In the genomic region with DNA sequence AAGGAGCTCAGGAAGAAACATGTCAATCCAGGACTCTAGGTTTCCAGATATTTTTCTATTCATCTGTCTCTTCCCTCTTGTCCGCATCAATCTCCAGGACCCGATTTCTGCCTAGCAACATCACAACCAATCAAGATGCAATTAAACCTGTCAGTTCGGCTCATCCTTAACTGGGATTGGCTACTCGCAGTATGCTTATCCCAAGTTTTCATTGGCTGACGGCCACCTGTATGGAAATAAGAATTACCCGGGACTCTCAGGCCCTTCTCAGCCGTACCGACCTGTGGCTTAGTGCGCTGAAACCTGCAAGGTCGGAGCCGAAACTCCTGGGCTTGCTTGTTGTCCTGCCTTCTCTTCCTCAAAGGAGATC, we compare ENCODE assay signal across 1 cellular context.
TF ChIP-seq lines count a peak whose summit lies in the region.

No MANE protein-coding gene starts in this region.

TF ChIP-seq in K562, 482 proteins besides CTCF, POLR2A, EP300 and RAD21 (continued from another document):
- TF ChIP-seq, protein P1, sequence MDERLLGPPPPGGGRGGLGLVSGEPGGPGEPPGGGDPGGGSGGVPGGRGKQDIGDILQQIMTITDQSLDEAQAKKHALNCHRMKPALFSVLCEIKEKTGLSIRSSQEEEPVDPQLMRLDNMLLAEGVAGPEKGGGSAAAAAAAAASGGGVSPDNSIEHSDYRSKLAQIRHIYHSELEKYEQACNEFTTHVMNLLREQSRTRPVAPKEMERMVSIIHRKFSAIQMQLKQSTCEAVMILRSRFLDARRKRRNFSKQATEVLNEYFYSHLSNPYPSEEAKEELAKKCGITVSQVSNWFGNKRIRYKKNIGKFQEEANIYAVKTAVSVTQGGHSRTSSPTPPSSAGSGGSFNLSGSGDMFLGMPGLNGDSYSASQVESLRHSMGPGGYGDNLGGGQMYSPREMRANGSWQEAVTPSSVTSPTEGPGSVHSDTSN (CRISPR knock-in tag; IDR thresholded peaks at IDR 0.05; ENCODE audit: low read depth), result no peak
- TF ChIP-seq, protein P1 (tag; conservative IDR thresholded peaks at IDR 0.05; ENCODE audit: low read depth), result peak; percentile 73
- peak; percentile 49 for TF ChIP-seq RFX1 (IDR thresholded peaks at IDR 0.05)
- TF ChIP-seq, protein P2, sequence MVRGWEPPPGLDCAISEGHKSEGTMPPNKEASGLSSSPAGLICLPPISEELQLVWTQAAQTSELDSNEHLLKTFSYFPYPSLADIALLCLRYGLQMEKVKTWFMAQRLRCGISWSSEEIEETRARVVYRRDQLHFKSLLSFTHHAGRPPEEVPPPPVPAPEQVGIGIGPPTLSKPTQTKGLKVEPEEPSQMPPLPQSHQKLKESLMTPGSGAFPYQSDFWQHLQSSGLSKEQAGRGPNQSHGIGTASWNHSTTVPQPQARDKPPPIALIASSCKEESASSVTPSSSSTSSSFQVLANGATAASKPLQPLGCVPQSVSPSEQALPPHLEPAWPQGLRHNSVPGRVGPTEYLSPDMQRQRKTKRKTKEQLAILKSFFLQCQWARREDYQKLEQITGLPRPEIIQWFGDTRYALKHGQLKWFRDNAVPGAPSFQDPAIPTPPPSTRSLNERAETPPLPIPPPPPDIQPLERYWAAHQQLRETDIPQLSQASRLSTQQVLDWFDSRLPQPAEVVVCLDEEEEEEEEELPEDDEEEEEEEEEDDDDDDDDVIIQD (CRISPR knock-in tag; IDR thresholded peaks at IDR 0.05), result no peak
- TF ChIP-seq, protein P3, sequence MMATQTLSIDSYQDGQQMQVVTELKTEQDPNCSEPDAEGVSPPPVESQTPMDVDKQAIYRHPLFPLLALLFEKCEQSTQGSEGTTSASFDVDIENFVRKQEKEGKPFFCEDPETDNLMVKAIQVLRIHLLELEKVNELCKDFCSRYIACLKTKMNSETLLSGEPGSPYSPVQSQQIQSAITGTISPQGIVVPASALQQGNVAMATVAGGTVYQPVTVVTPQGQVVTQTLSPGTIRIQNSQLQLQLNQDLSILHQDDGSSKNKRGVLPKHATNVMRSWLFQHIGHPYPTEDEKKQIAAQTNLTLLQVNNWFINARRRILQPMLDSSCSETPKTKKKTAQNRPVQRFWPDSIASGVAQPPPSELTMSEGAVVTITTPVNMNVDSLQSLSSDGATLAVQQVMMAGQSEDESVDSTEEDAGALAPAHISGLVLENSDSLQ (IDR thresholded peaks at IDR 0.05), result peak; percentile 96
- no peak for TF ChIP-seq NUFIP1 (IDR thresholded peaks at IDR 0.05; ENCODE audit: partially characterized antibody)
- TF ChIP-seq, protein P4, sequence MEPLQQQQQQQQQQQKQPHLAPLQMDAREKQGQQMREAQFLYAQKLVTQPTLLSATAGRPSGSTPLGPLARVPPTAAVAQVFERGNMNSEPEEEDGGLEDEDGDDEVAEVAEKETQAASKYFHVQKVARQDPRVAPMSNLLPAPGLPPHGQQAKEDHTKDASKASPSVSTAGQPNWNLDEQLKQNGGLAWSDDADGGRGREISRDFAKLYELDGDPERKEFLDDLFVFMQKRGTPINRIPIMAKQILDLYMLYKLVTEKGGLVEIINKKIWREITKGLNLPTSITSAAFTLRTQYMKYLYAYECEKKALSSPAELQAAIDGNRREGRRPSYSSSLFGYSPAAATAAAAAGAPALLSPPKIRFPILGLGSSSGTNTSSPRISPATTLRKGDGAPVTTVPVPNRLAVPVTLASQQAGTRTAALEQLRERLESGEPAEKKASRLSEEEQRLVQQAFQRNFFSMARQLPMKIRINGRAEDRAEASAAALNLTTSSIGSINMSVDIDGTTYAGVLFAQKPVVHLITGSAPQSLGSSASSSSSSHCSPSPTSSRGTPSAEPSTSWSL (CRISPR knock-in tag; IDR thresholded peaks at IDR 0.05; ENCODE audit: borderline replicate concordance), result no peak
- peak; percentile 35 for TF ChIP-seq MEIS2 (IDR thresholded peaks at IDR 0.05; ENCODE audit: partially characterized antibody)
TF ChIP-seq in K562: peak in this region for 8.
